In the genomic region with DNA sequence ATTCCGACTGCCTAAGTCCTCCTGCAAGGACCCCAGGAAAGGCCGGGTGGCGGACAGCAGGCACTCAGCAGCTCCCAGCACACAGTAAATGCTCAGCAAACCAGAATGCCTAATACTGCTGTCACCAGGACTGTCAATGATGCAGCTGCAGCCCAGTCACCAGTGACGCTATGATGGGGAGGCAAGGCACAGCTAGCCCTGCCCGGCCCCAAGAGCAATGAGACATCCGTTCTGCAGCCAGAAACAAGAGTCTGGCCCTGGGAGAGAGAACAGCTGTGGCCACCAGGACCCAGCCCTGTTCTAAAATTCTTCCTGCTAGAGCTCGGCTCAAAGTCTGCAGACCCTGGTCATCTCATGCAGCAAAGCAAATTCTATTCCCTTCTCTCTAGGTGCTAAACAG, we compare ENCODE assay signal across 10 cellular contexts.
DNase-seq lines count a peak whose midpoint lies in the region; ATAC-seq, FAIRE-seq and TF ChIP-seq lines count a peak whose summit lies in the region.
"Had no signal": no experiment of that assay in that cellular context is flagged by ENCODE, and none has a peak within 500 bp of the region (broad histone marks: within the 10 kb centered on the region; RNA-seq: fewer than 3 reads in every experiment).

No MANE protein-coding gene starts in this region.

- in situ Hi-C loops in ACHN (cut with HindIII; ENCODE audit: low pct_ligation_motif_present, low pct_unique_long_range_greater_than_20kb, low sequenced_read_pairs), result no loop called here

- H3K27ac ChIP-seq in astrocyte (ENCODE audit: low read depth, low read length), result peak overlapping the region; percentile 83
- H3K27ac ChIP-seq in right cardiac atrium (ENCODE audit: low read length), result peak overlapping the region; percentile 44
- peak overlapping the region; percentile 43 for H3K27ac ChIP-seq in skeletal muscle tissue (ENCODE audit: low read depth, low read length)

- no peak for FAIRE-seq in astrocyte (lab: Jason Lieb, UNC)

- CTCF ChIA-PET in GM10248 (lab: Yijun Ruan, JAX), result interaction anchor here (0.7 to 2.5 kb wide), 2 partner anchors 12 to 32 kb away, joined by 3 to 6 read pairs; no protein-coding TSS in a partner anchor

- H3K4me1 ChIP-seq in astrocyte (ENCODE audit: insufficient read depth, low read length), result peaks cover 50% of the 10 kb centered on the region
- peaks cover 32% of the 10 kb centered on the region for H3K4me1 ChIP-seq in right cardiac atrium (ENCODE audit: control insufficient read depth, insufficient read depth, low read length)
- peaks cover 65 to 79% (median 71%) of the 10 kb centered on the region in 3 donors for H3K4me1 ChIP-seq in skeletal muscle tissue (ENCODE audit: control insufficient read depth in 3 of 3, insufficient read depth in 3 of 3, low read length in 3 of 3)

- 34% methylated on average over 7 of the region's 7 CpGs for WGBS in right cardiac atrium

- H3K36me3 ChIP-seq in astrocyte (ENCODE audit: insufficient read depth, low read length), result peaks cover 3% of the 10 kb centered on the region
- H3K36me3 ChIP-seq in skeletal muscle tissue (ENCODE audit: control insufficient read depth in 3 of 3, insufficient read depth in 3 of 3, low read length in 3 of 3), result peaks cover 12 to 17% (median 15%) of the 10 kb centered on the region in 3 donors

- H3K27me3 ChIP-seq in astrocyte (ENCODE audit: insufficient read depth, low read length), result no peaks in the 10 kb centered on the region
- H3K27me3 ChIP-seq in right cardiac atrium (ENCODE audit: control insufficient read depth, insufficient read depth), result no peaks in the 10 kb centered on the region
- no peaks in the 10 kb centered on the region for H3K27me3 ChIP-seq in skeletal muscle tissue (ENCODE audit: control insufficient read depth in 3 of 3, insufficient read depth in 3 of 3, low read length in 3 of 3)

- peak overlapping the region; percentile 95 for H3K27ac Mint-ChIP-seq in astrocyte (ENCODE audit: unreplicated experiment)
- H3K27ac Mint-ChIP-seq: activated T-helper 17 cell treated with anti-CD3 and anti-CD28 coated beads, Interleukin-2, amount 50 U/mL, for 72 hours had no signal

- peaks cover 99% of the 10 kb centered on the region for H3K79me2 ChIP-seq in astrocyte (ENCODE audit: insufficient read depth, low read length)

- H3K9me3 ChIP-seq in astrocyte (ENCODE audit: insufficient read depth, low read depth, low read length) (no peaks in the 10 kb centered on the region), right cardiac atrium (ENCODE audit: control insufficient read depth, low read length) (no peaks in the 10 kb centered on the region), skeletal muscle tissue (ENCODE audit: control insufficient read depth in 3 of 3, low read length in 3 of 3) (no peaks in the 10 kb centered on the region)

- peak overlapping the region; percentile 68 for H3K9ac ChIP-seq in astrocyte (ENCODE audit: low read length)
- H3K9ac ChIP-seq in skeletal muscle tissue (ENCODE audit: low read depth in 1 of 3, low read length in 3 of 3), result peak overlapping the region in 1 of 3 donors; percentile 60

- H3K27me3 Mint-ChIP-seq in astrocyte (ENCODE audit: low read depth, unreplicated experiment), result no peaks in the 10 kb centered on the region
- H3K27me3 Mint-ChIP-seq: activated T-helper 17 cell treated with anti-CD3 and anti-CD28 coated beads, Interleukin-2, amount 50 U/mL, for 72 hours had no signal

- H3K4me3 ChIP-seq in astrocyte (ENCODE audit: insufficient read depth, low read depth, low read length) (no peak overlapping the region), right cardiac atrium (ENCODE audit: low read length) (no peak overlapping the region), skeletal muscle tissue (ENCODE audit: low read length in 3 of 3) (peak overlapping the region in 1 of 3 donors; percentile 9)

- H2AFZ ChIP-seq in astrocyte (ENCODE audit: low read depth, low read length), result no peak overlapping the region

- POLR2A ChIA-PET in GM10248 (lab: Yijun Ruan, JAX), result no interaction called here

- peak overlapping the region; percentile 20 for H3K4me3 Mint-ChIP-seq in astrocyte (ENCODE audit: unreplicated experiment)
- H3K4me3 Mint-ChIP-seq: activated T-helper 17 cell treated with anti-CD3 and anti-CD28 coated beads, Interleukin-2, amount 50 U/mL, for 72 hours had no signal

- H3K9me3 Mint-ChIP-seq in astrocyte (ENCODE audit: unreplicated experiment), result no peaks in the 10 kb centered on the region
- H3K9me3 Mint-ChIP-seq: activated T-helper 17 cell treated with anti-CD3 and anti-CD28 coated beads, Interleukin-2, amount 50 U/mL, for 72 hours had no signal

- peak overlapping the region; percentile 67 for H3K4me2 ChIP-seq in astrocyte (ENCODE audit: low read length)

- intact Hi-C loops in right cardiac atrium (cut with DNase I), result loop anchor here in 1 of 4 donors (5.0 kb wide), 1 partner anchor 70 kb away; a partner anchor contains a TSS

- H4K20me1 ChIP-seq in astrocyte (ENCODE audit: insufficient read depth, low read length), result peaks cover 100% of the 10 kb centered on the region

- H3K36me3 Mint-ChIP-seq in astrocyte (ENCODE audit: low read depth, unreplicated experiment), result peaks cover 17% of the 10 kb centered on the region

- H3K4me1 Mint-ChIP-seq in astrocyte (ENCODE audit: low read depth, unreplicated experiment), result peaks cover 62% of the 10 kb centered on the region

- DNase-seq in GM03348 (ENCODE audit: low spot score) (peak; percentile 92), astrocyte (ENCODE audit: low read depth) (peak; percentile 87), right cardiac atrium (peak; percentile 89 to 91 (median 91)), GM10248 (ENCODE audit: extremely low spot score) (no peak), ACHN (no peak), NCI-H82 (lab: John Stamatoyannopoulos, UW) (no peak)
- DNase-seq in stimulated activated naive CD8-positive, alpha-beta T cell treated with anti-CD3 and anti-CD28 coated beads, Interleukin-15, Interleukin-2, amounts not matched to agents 100 U/mL and 50 U/mL, for 24 hours, result no peak
- DNase-seq: KG1 had no signal

- peak; percentile 79 to 80 for ATAC-seq in right cardiac atrium
- ATAC-seq in stimulated activated naive CD8-positive, alpha-beta T cell treated with anti-CD3 and anti-CD28 coated beads, Interleukin-15, Interleukin-2, amounts not matched to agents 100 U/mL and 50 U/mL, for 24 hours, result no peak
- ATAC-seq: activated T-helper 17 cell treated with anti-CD3 and anti-CD28 coated beads, Interleukin-2, amount 50 U/mL, for 72 hours had no signal

- TF ChIP-seq CTCF in astrocyte (IDR thresholded peaks at IDR 0.05; ENCODE audit: insufficient read depth, low read depth, low read length) (no peak), GM10248 (IDR thresholded peaks at IDR 0.05; ENCODE audit: control extremely low read depth, extremely low read depth, low read depth, missing control alignments) (no peak)

Comparison
In these comparisons a context has a peak if more than half of its experiments do, and no peak if none do; other contexts are left out.
1. DNase-seq: peak in GM03348 (single experiment), astrocyte (single experiment) and right cardiac atrium (3 of 3); none in GM10248 (single experiment), ACHN (single experiment), NCI-H82 (single experiment) and stimulated activated naive CD8-positive, alpha-beta T cell treated with anti-CD3 and anti-CD28 coated beads, Interleukin-15, Interleukin-2, amounts not matched to agents 100 U/mL and 50 U/mL, for 24 hours (single experiment).
2. Peak in every context shown above with its lines, with median percentiles within 50 percentile points of each other: H3K27ac ChIP-seq.